Comparison of ENCODE assay signal across 8 cellular contexts in genomic region chr13:83881917-83882625, GRCh38. TPM values are rescaled to one million over a fixed set of nuclear protein-coding genes. Genes with fewer than 3 reads are reported as not detected.
DNase-seq lines count a peak whose midpoint lies in the region; ATAC-seq and FAIRE-seq lines count a peak whose summit lies in the region.

SLITRK1 (minus strand) TSS chr13:83882474; CDS start chr13:83881507, 967 bp downstream.

- H3K4me2 ChIP-seq in GM23248 (ENCODE audit: unreplicated experiment), result peak within 1 kb of the TSS; percentile 20

- no peak within 1 kb of the TSS for H3K9ac ChIP-seq in GM23248

- peak; percentile 69 for DNase-seq in ACHN
- DNase-seq in GM23248, result peak; percentile 30
- DNase-seq in OCI-M1 (lab: John Stamatoyannopoulos, UW), result peak; percentile 9
- DNase-seq in mucosa of gallbladder (ENCODE audit: low spot score), result peak; percentile 42
- DNase-seq in effector CD8-positive, alpha-beta T cell (lab: John Stamatoyannopoulos, UW), result no peak
- no peak for DNase-seq in small intestine

- H3K4me1 ChIP-seq in GM23248 (ENCODE audit: insufficient read depth) (no peaks in the 10 kb centered on the region; the same call in 1 of the 2 replicates), ectodermal cell (ENCODE audit: control insufficient read depth, insufficient read depth, low read length) (peaks cover 36% of the 10 kb centered on the region), small intestine (ENCODE audit: control insufficient read depth in 2 of 2, insufficient read depth in 1 of 2, low read depth in 1 of 2, low read length in 1 of 2) (no peaks in the 10 kb centered on the region)

- H3K9me3 ChIP-seq in GM23248 (ENCODE audit: low read depth) (no peaks in the 10 kb centered on the region), ectodermal cell (ENCODE audit: control insufficient read depth, low read length) (no peaks in the 10 kb centered on the region), small intestine (ENCODE audit: control insufficient read depth, low read depth) (no peaks in the 10 kb centered on the region)

- H3K36me3 ChIP-seq in GM23248 (ENCODE audit: low read depth) (no peaks in the 10 kb centered on the region), ectodermal cell (ENCODE audit: control insufficient read depth, insufficient read depth, low read length) (no peaks in the 10 kb centered on the region), small intestine (ENCODE audit: control insufficient read depth in 2 of 2, insufficient read depth in 2 of 2, low read length in 2 of 2) (no peaks in the 10 kb centered on the region)

- FAIRE-seq in small intestine (lab: Jason Lieb, UNC), result no peak

- no peaks in the 10 kb centered on the region for H3K9me2 ChIP-seq in GM23248 (ENCODE audit: insufficient read depth)

- H3K4me3 ChIP-seq in GM23248, result no peak within 1 kb of the TSS
- peak within 1 kb of the TSS; percentile 48 for H3K4me3 ChIP-seq in ectodermal cell (ENCODE audit: insufficient read depth, low read depth, low read length)
- H3K4me3 ChIP-seq in small intestine (ENCODE audit: low read depth in 1 of 2, low read length in 2 of 2), result no peak within 1 kb of the TSS

- H3F3A ChIP-seq in GM23248 (ENCODE audit: insufficient read depth), result no peaks in the 10 kb centered on the region

- H3K79me2 ChIP-seq in GM23248 (ENCODE audit: insufficient read depth), result no peaks in the 10 kb centered on the region

- H3K27ac ChIP-seq in GM23248 (no peak within 1 kb of the TSS), ectodermal cell (ENCODE audit: insufficient read depth, low read depth, low read length, poor library complexity, severe bottlenecking) (peak within 1 kb of the TSS; percentile 31), small intestine (ENCODE audit: low read depth in 1 of 2, low read length in 1 of 2) (no peak within 1 kb of the TSS)

- in situ Hi-C loops in ACHN (cut with HindIII; ENCODE audit: low pct_ligation_motif_present, low pct_unique_long_range_greater_than_20kb, low sequenced_read_pairs) (no loop called here), GM23248 (cut with MboI) (no loop called here)

- 5 to 9% methylated on average over 30 to 32 of the region's 32 CpGs for WGBS in GM23248 (ENCODE audit: low coverage in 1 of 2, low lambda C conversion rate in 2 of 2, missing lambda C conversion rate in 2 of 2), 2 experiments
- 0% methylated on average over 29 to 32 of the region's 32 CpGs for WGBS in ectodermal cell, 2 experiments
- WGBS in small intestine, 3 donors, result 2 to 11% (median 8%) methylated on average over 32 of the region's 32 CpGs

- no peaks in the 10 kb centered on the region for H4K20me1 ChIP-seq in GM23248 (ENCODE audit: insufficient read depth)

- no peak for ATAC-seq in GM18858 (IDR thresholded peaks at IDR 0.05; ENCODE audit: unreplicated experiment)

- H3K27me3 ChIP-seq in GM23248 (replicated peaks; ENCODE audit: insufficient read depth), result peaks cover 47% of the 10 kb centered on the region
- H3K27me3 ChIP-seq in ectodermal cell (ENCODE audit: control insufficient read depth, insufficient read depth, low read length, poor library complexity, severe bottlenecking), result peaks cover 47% of the 10 kb centered on the region
- peaks cover 0 to 25% of the 10 kb centered on the region in 2 donors for H3K27me3 ChIP-seq in small intestine (ENCODE audit: control insufficient read depth in 2 of 2, insufficient read depth in 2 of 2, low read length in 2 of 2)

- no peak within 1 kb of the TSS for H2AFZ ChIP-seq in GM23248

RNA-seq across cellular contexts. Expression of gene SLITRK1, which starts in this region (rescaled TPM):
- total RNA-seq in GM23248 (2014; rRNA removed; shearing (Covaris generic)), result not detected in 2 replicates
- polyA plus RNA-seq in GM23248 (2016; fragmentation: Nextera tagmentation; extraction: Ambion mirVana) (0.05 TPM in 1 of 2 replicates, not detected in the other), small intestine (under 1 TPM in 1 of 3 donors, not detected in 2; 0.04 TPM)
- polyA plus RNA-seq in ectodermal cell (2013, experiment 1 of 4), result 2.0 TPM
- polyA plus RNA-seq in ectodermal cell (2013, experiment 2 of 4), result 1.9 TPM
- polyA plus RNA-seq in ectodermal cell (2013, experiment 3 of 4), result 1.7 TPM
- 1.4 TPM for polyA plus RNA-seq in ectodermal cell (2013, experiment 4 of 4)
- 0.12 TPM for total RNA-seq in mucosa of gallbladder

Comparison
In these comparisons a context has a peak if more than half of its experiments do, and no peak if none do; other contexts are left out.
1. Peak in DNase-seq and H3K4me2 ChIP-seq in GM23248; RNA of the gene not detected or under 1 TPM.
2. Peak in DNase-seq in mucosa of gallbladder; RNA of the gene not detected or under 1 TPM.
3. DNase-seq: peak in ACHN (single experiment) and OCI-M1 (single experiment); none in effector CD8-positive, alpha-beta T cell (single experiment) and small intestine (single experiment).